Comparison of ENCODE assay signal across 1 cellular context in genomic region chr11:111736191-111736590, GRCh38.
TF ChIP-seq lines count a peak whose summit lies in the region.

No MANE protein-coding gene starts in this region.

TF ChIP-seq in H1, 55 proteins besides CTCF, POLR2A, EP300 and RAD21 (continued from another document):
- TF ChIP-seq CHD7 (IDR thresholded peaks at IDR 0.05; ENCODE audit: insufficient replicate concordance, low read length) (no peak), BCL11A (IDR thresholded peaks at IDR 0.05; ENCODE audit: low read depth in 2 of 2, low read length in 2 of 2) (no peak), GABPA (IDR thresholded peaks at IDR 0.05; ENCODE audit: borderline replicate concordance, insufficient read depth, low read length) (no peak), RNF2 (IDR thresholded peaks at IDR 0.05; ENCODE audit: borderline replicate concordance, low read depth, low read length, missing control alignments, poor library complexity, severe bottlenecking) (no peak), SIN3A (conservative IDR thresholded peaks at IDR 0.05 in 1 of 2, IDR thresholded peaks at IDR 0.05 in 1 of 2; ENCODE audit: low read depth in 1 of 2, low read length in 2 of 2) (no peak), ATF3 (IDR thresholded peaks at IDR 0.05; ENCODE audit: insufficient read depth, low read depth, low read length) (no peak), BACH1 (IDR thresholded peaks at IDR 0.05; ENCODE audit: low read length) (no peak), USF2 (IDR thresholded peaks at IDR 0.05; ENCODE audit: low read length) (no peak), ZNF274 (IDR thresholded peaks at IDR 0.05; ENCODE audit: borderline replicate concordance, extremely low read depth, low read length) (no peak), CTBP2 (IDR thresholded peaks at IDR 0.05; ENCODE audit: borderline replicate concordance, insufficient read depth, insufficient read length, low read length) (no peak), SP2 (IDR thresholded peaks at IDR 0.05; ENCODE audit: low read length) (no peak), CEBPB (IDR thresholded peaks at IDR 0.05; ENCODE audit: low read depth, low read length) (no peak), FOSL1 (IDR thresholded peaks at IDR 0.05; ENCODE audit: insufficient read depth, low read depth, low read length) (no peak), SIX5 (IDR thresholded peaks at IDR 0.05; ENCODE audit: low read depth, low read length) (no peak)
